ENCODE assay signal across 8 cellular contexts in the genomic region with DNA sequence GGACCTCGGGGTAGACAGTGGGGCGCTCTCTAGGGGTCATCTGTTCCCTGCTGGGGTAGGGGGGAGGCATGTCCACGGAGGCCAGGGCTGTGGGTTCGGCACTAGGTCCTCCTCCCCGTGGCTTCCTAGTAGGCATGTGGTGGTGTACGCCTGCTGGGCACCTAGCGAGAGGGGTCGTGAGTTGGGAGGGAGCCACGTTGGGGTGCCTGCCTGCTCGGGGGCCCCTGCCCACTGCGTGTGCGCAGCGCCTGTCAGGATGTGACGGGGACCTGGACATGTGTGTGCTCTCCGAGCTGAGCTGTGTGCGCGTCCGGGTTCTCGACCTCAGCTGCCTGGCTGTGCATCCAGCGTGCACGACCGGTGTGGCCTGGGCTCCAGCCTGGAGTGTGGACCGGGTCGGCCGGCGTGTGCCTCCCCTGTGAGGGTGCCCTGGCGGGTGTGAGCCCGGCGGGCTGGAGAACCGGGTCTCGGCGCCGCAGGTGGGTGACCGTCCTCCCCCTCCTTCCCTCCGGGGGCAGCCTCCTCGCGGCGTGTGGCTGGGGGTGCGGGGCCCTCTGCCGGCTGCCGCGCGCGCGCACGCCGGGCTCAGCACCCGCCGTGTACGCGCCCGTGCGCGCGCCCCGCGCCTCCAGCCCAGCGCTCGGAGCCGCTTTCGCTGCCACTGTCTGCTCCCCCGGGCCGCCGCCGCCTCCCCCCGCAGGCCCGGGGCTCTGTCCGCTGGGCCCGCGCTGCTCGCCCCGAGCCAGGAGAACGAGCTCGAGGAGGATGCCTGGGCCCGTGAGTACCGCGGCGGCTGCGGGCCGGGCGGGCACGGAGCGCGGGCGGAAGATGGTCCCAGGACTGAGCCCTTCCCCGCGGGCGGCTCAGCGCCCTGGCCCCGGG. TPM values are rescaled to one million over a fixed set of nuclear protein-coding genes. Genes with fewer than 3 reads are reported as not detected.
DNase-seq lines count a peak whose midpoint lies in the region; ATAC-seq, FAIRE-seq and TF ChIP-seq lines count a peak whose summit lies in the region.

A gene with protein sequence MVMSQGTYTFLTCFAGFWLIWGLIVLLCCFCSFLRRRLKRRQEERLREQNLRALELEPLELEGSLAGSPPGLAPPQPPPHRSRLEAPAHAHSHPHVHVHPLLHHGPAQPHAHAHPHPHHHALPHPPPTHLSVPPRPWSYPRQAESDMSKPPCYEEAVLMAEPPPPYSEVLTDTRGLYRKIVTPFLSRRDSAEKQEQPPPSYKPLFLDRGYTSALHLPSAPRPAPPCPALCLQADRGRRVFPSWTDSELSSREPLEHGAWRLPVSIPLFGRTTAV (plus strand): TSS at position 631 of the 882 bp plus-strand sequence. CDS start 8,254 bp downstream, outside the sequence.

- no TSS peak for BruUV-seq in PC-3 (replicated peaks; lab: Mats Ljungman, UMichigan)

- peaks cover 33% of the 10 kb centered on the region for H3K36me3 Mint-ChIP-seq in CD4-positive, alpha-beta T cell (ENCODE audit: low read depth)
- H3K36me3 Mint-ChIP-seq in naive thymus-derived CD4-positive, alpha-beta T cell = peaks cover 0 to 4% (median 0%) of the 10 kb centered on the region in 5 donors

- DNase-seq in CD4-positive, alpha-beta T cell = peak; percentile 56 to 78 (median 69)
- DNase-seq in GM19239 (ENCODE audit: insufficient read length, low spot score) (peak; percentile 85), PC-3 (peak; percentile 79), activated T-helper 1 cell treated with Interleukin-2 at 50 U/mL for 16 hours (ENCODE audit: low read depth) (peak; percentile 69), fibroblast of gingiva (ENCODE audit: low read depth) (peak; percentile 74), superior temporal gyrus (ENCODE audit: extremely low spot score) (peak; percentile 76)
- DNase-seq in naive thymus-derived CD4-positive, alpha-beta T cell = peak; percentile 71 to 85 (median 81)

- peaks cover 23% of the 10 kb centered on the region for H3K4me1 ChIP-seq in PC-3 (ENCODE audit: insufficient read depth, low read length)
- peaks cover 7 to 34% of the 10 kb centered on the region in 2 donors for H3K4me1 ChIP-seq in naive thymus-derived CD4-positive, alpha-beta T cell (ENCODE audit: control insufficient read depth in 2 of 2, insufficient read depth in 2 of 2, low read length in 2 of 2)

- H3K27ac Mint-ChIP-seq in CD4-positive, alpha-beta T cell = peak within 1 kb of the TSS; percentile 88
- peak within 1 kb of the TSS; percentile 86 to 97 (median 92) for H3K27ac Mint-ChIP-seq in naive thymus-derived CD4-positive, alpha-beta T cell

- no peak for TF ChIP-seq CTCF in CD4-positive, alpha-beta T cell (IDR thresholded peaks at IDR 0.05)
- no peak for TF ChIP-seq CTCF in PC-3 (conservative IDR thresholded peaks at IDR 0.05; ENCODE audit: low read depth, low read length)

- H3K79me2 ChIP-seq in PC-3 (ENCODE audit: low read length) = peaks cover 48% of the 10 kb centered on the region

- H3K9me3 ChIP-seq in CD4-positive, alpha-beta T cell (ENCODE audit: control insufficient read depth, low read length) = no peaks in the 10 kb centered on the region
- H3K9me3 ChIP-seq in PC-3 (ENCODE audit: low read length) = no peaks in the 10 kb centered on the region
- no peaks in the 10 kb centered on the region for H3K9me3 ChIP-seq in naive thymus-derived CD4-positive, alpha-beta T cell (ENCODE audit: control insufficient read depth in 2 of 3, low read length in 3 of 3)

- ATAC-seq in CD4-positive, alpha-beta T cell (ENCODE audit: poor library complexity) = peak; percentile 43
- ATAC-seq in HG03442 (IDR thresholded peaks at IDR 0.05; ENCODE audit: unreplicated experiment) (peak; percentile 54), PC-3 (peak; percentile 36)
- peak; percentile 75 for ATAC-seq in naive thymus-derived CD4-positive, alpha-beta T cell

- peaks cover 7% of the 10 kb centered on the region for H3F3A ChIP-seq in PC-3 (ENCODE audit: low read length, unreplicated experiment)

- H3K4me2 ChIP-seq in PC-3 (ENCODE audit: low read length) = peak within 1 kb of the TSS; percentile 97

- H3K36me3 ChIP-seq in PC-3 (ENCODE audit: low read depth, low read length) = peaks cover 7% of the 10 kb centered on the region; the same call in 1 of the 2 replicates
- H3K36me3 ChIP-seq in naive thymus-derived CD4-positive, alpha-beta T cell (ENCODE audit: control insufficient read depth in 2 of 3, insufficient read depth in 3 of 3, low read length in 3 of 3) = peaks cover 0 to 20% (median 4%) of the 10 kb centered on the region in 3 experiments

- H3K9ac ChIP-seq in PC-3 (ENCODE audit: low read length) = peak within 1 kb of the TSS; percentile 75

- peaks cover 56% of the 10 kb centered on the region for H3K4me1 Mint-ChIP-seq in CD4-positive, alpha-beta T cell (ENCODE audit: low read depth)
- peaks cover 32 to 52% (median 41%) of the 10 kb centered on the region in 7 donors for H3K4me1 Mint-ChIP-seq in naive thymus-derived CD4-positive, alpha-beta T cell

- intact Hi-C loops in CD4-positive, alpha-beta T cell (cut with DNase I, micrococcal nuclease) = no loop called here
- intact Hi-C loops in PC-3 (cut with micrococcal nuclease) = loop anchor here (2.0 kb wide), 2 partner anchors 20 to 128 kb away; partner anchors contain the start of gene GRK6
- intact Hi-C loops in naive thymus-derived CD4-positive, alpha-beta T cell (cut with micrococcal nuclease) = loop anchor here (1.0 to 2.0 kb wide), 4 partner anchors 8 to 44 kb away; partner anchors contain the start of gene GRK6 (in 2 of the 2)

- POLR2A ChIA-PET in CD4-positive, alpha-beta T cell (lab: Charles Lee) = interaction anchor here (0.7 to 15.3 kb wide), 16 partner anchors 8 to 909 kb away, joined by 3 to 661 read pairs (median 5); partner anchors contain the start of genes DDX41, F12, GRK6 and LMAN2
- POLR2A ChIA-PET in PC-3 (lab: Charles Lee; ENCODE audit: unreplicated experiment) = interaction anchor here (0.6 to 1.3 kb wide), 2 partner anchors 51 kb away, joined by 3 to 5 read pairs; partner anchors contain the start of gene PDLIM7
- POLR2A ChIA-PET in naive thymus-derived CD4-positive, alpha-beta T cell (lab: Charles Lee) = interaction anchor here (0.5 to 23.1 kb wide), 14 partner anchors 9 to 313 kb away, joined by 3 to 804 read pairs (median 6); partner anchors contain the start of genes F12, GRK6, NSD1 and PFN3

- H2AFZ ChIP-seq in PC-3 (ENCODE audit: low read length) = peak within 1 kb of the TSS; percentile 53; the same call in 1 of the 2 replicates

- H3K27me3 Mint-ChIP-seq in CD4-positive, alpha-beta T cell = no peaks in the 10 kb centered on the region
- H3K27me3 Mint-ChIP-seq in naive thymus-derived CD4-positive, alpha-beta T cell = peaks cover 0 to 10% (median 0%) of the 10 kb centered on the region in 5 donors

- FAIRE-seq in GM19239 (lab: Jason Lieb, UNC) = peak; percentile 91

- no peaks in the 10 kb centered on the region for H3K9me2 ChIP-seq in PC-3 (replicated peaks; ENCODE audit: low read length)

- H3K27ac ChIP-seq in CD4-positive, alpha-beta T cell (ENCODE audit: low read depth, low read length) = peak within 1 kb of the TSS; percentile 89
- peak within 1 kb of the TSS; percentile 85 for H3K27ac ChIP-seq in PC-3 (ENCODE audit: low read length)
- H3K27ac ChIP-seq in naive thymus-derived CD4-positive, alpha-beta T cell (ENCODE audit: low read depth, low read length) = peak within 1 kb of the TSS; percentile 97

- CTCF ChIA-PET in CD4-positive, alpha-beta T cell (lab: Charles Lee) = interaction anchor here (0.6 to 16.6 kb wide), 10 partner anchors 8 to 773 kb away, joined by 3 to 352 read pairs (median 6); partner anchors contain the start of genes F12 and PFN3
- CTCF ChIA-PET in PC-3 (lab: Charles Lee) = interaction anchor here (0.5 to 1.2 kb wide), 5 partner anchors 9 to 310 kb away, joined by 3 to 7 read pairs (median 4); partner anchors contain the start of gene GRK6
- CTCF ChIA-PET in naive thymus-derived CD4-positive, alpha-beta T cell (lab: Charles Lee) = interaction anchor here (0.7 to 8.8 kb wide), 10 partner anchors 8 to 57 kb away, joined by 3 to 105 read pairs (median 6); no protein-coding TSS in a partner anchor

- no peaks in the 10 kb centered on the region for H3K9me3 Mint-ChIP-seq in CD4-positive, alpha-beta T cell
- H3K9me3 Mint-ChIP-seq in naive thymus-derived CD4-positive, alpha-beta T cell = no peaks in the 10 kb centered on the region

- H3K27me3 ChIP-seq in CD4-positive, alpha-beta T cell (ENCODE audit: control insufficient read depth, insufficient read depth, low read length) = no peaks in the 10 kb centered on the region
- H3K27me3 ChIP-seq in PC-3 (ENCODE audit: low read length) = no peaks in the 10 kb centered on the region
- no peaks in the 10 kb centered on the region for H3K27me3 ChIP-seq in naive thymus-derived CD4-positive, alpha-beta T cell (ENCODE audit: control insufficient read depth in 2 of 2, insufficient read depth in 2 of 2, low read length in 2 of 2)

- peak within 1 kb of the TSS; percentile 80 for H3K4me3 Mint-ChIP-seq in CD4-positive, alpha-beta T cell
- H3K4me3 Mint-ChIP-seq in naive thymus-derived CD4-positive, alpha-beta T cell = peak within 1 kb of the TSS; percentile 77 to 85 (median 82)

- H3K4me3 ChIP-seq in PC-3 (ENCODE audit: low read length) = peak within 1 kb of the TSS; percentile 82
- peak within 1 kb of the TSS; percentile 64 for H3K4me3 ChIP-seq in naive thymus-derived CD4-positive, alpha-beta T cell (ENCODE audit: low read length)

- no peaks in the 10 kb centered on the region for H4K20me1 ChIP-seq in PC-3 (ENCODE audit: low read length)

RNA-seq across cellular contexts. Expression of the gene that starts here (rescaled TPM):
- 10 to 100 TPM; 23.3 to 23.5 TPM for total RNA-seq in CD4-positive, alpha-beta T cell
- 40.6 and 47.2 TPM in 2 replicates for total RNA-seq in PC-3 (2014; rRNA removed)
- 10 to 100 TPM in 2 of 5 experiments, 1 to 10 TPM in 3; 6.4 to 31.8 (median 6.8) TPM for total RNA-seq in naive thymus-derived CD4-positive, alpha-beta T cell
- polyA plus RNA-seq in naive thymus-derived CD4-positive, alpha-beta T cell = 10 to 100 TPM; 11.7 to 19.4 TPM

Comparison
In these comparisons a context has a peak if more than half of its experiments do, and no peak if none do; other contexts are left out.
1. Peak in every context shown above with its lines: DNase-seq, ATAC-seq, H3K4me3 ChIP-seq and H3K27ac ChIP-seq.
2. intact Hi-C loops: an anchor here in PC-3 (2.0 kb wide) and naive thymus-derived CD4-positive, alpha-beta T cell (1.0 to 2.0 kb wide); none called in CD4-positive, alpha-beta T cell.